ENCODE assay signal across 8 cellular contexts in genomic region chr11:46120711-46121327, GRCh38. TPM values are rescaled to one million over a fixed set of nuclear protein-coding genes. Genes with fewer than 3 reads are reported as not detected.
DNase-seq lines count a peak whose midpoint lies in the region; ATAC-seq and TF ChIP-seq lines count a peak whose summit lies in the region.

No MANE protein-coding gene starts in this region.

- H3K79me2 ChIP-seq in OCI-LY7 (ENCODE audit: insufficient read depth, low read depth, low read length) = peaks cover 43% of the 10 kb centered on the region

- H3K9me3 ChIP-seq in OCI-LY7 (ENCODE audit: low read length) (no peaks in the 10 kb centered on the region), right atrium auricular region (no peaks in the 10 kb centered on the region)

- peak overlapping the region; percentile 94 for H3K27ac Mint-ChIP-seq in activated naive CD8-positive, alpha-beta T cell treated with anti-CD3 and anti-CD28 coated beads, Interleukin-2, amount 50 U/mL, for 24 hours
- peak overlapping the region; percentile 98 for H3K27ac Mint-ChIP-seq in progenitor cell of endocrine pancreas

- BruUV-seq in OCI-LY7 (replicated peaks; lab: Mats Ljungman, UMichigan) = no TSS peak

- H2AFZ ChIP-seq in OCI-LY7 (ENCODE audit: low read length) = no peak overlapping the region; the same call in 1 of the 2 replicates

- H3K27ac ChIP-seq in OCI-LY7 (ENCODE audit: low read depth, low read length, poor library complexity, severe bottlenecking) (peak overlapping the region; percentile 86), right atrium auricular region (peak overlapping the region; percentile 96 to 97)

- no peaks in the 10 kb centered on the region for H3K27me3 Mint-ChIP-seq in activated naive CD8-positive, alpha-beta T cell treated with anti-CD3 and anti-CD28 coated beads, Interleukin-2, amount 50 U/mL, for 24 hours
- no peaks in the 10 kb centered on the region for H3K27me3 Mint-ChIP-seq in progenitor cell of endocrine pancreas

- peak; percentile 35 to 89 (median 79) for DNase-seq in NCI-H1417 (lab: John Stamatoyannopoulos, UW)
- DNase-seq in NCI-H1417 treated with DMSO at 0.1 percent for 48 hours (lab: John Stamatoyannopoulos, UW) = no peak
- peak; percentile 74 for DNase-seq in HS-5 (ENCODE audit: low read depth)
- peak; percentile 54 for DNase-seq in OCI-LY7 (ENCODE audit: low spot score)
- peak; percentile 26 for DNase-seq in activated naive CD8-positive, alpha-beta T cell treated with anti-CD3 and anti-CD28 coated beads, Interleukin-2, amount 50 U/mL, for 24 hours
- DNase-seq in right atrium auricular region (ENCODE audit: low spot score) = no peak
- DNase-seq in progenitor cell of endocrine pancreas (ENCODE audit: low spot score, unreplicated experiment) = no peak

- peak overlapping the region; percentile 64 for H3K4me2 ChIP-seq in OCI-LY7 (ENCODE audit: low read length)

- peak; percentile 10 for ATAC-seq in activated naive CD8-positive, alpha-beta T cell treated with anti-CD3 and anti-CD28 coated beads, Interleukin-2, amount 50 U/mL, for 24 hours
- no peak for ATAC-seq in GM19324 (IDR thresholded peaks at IDR 0.05; ENCODE audit: low FRiP score, unreplicated experiment)

- peaks cover 51% of the 10 kb centered on the region for H3K4me1 Mint-ChIP-seq in activated naive CD8-positive, alpha-beta T cell treated with anti-CD3 and anti-CD28 coated beads, Interleukin-2, amount 50 U/mL, for 24 hours
- H3K4me1 Mint-ChIP-seq in progenitor cell of endocrine pancreas (ENCODE audit: low read depth) = peaks cover 25% of the 10 kb centered on the region

- H3K9me2 ChIP-seq in OCI-LY7 (ENCODE audit: insufficient read depth, low read length) = no peaks in the 10 kb centered on the region

- intact Hi-C loops in OCI-LY7 (cut with micrococcal nuclease; ENCODE audit: unreplicated experiment) = loop anchor here (1.0 to 5.0 kb wide), 3 partner anchors 190 to 274 kb away; partner anchors contain the start of genes CRY2 and DGKZ

- H3K4me1 ChIP-seq in OCI-LY7 (ENCODE audit: insufficient read depth, low read length, poor library complexity, severe bottlenecking) (peaks cover 36% of the 10 kb centered on the region), right atrium auricular region (peaks cover 0 to 37% of the 10 kb centered on the region in 2 donors)

- POLR2A ChIA-PET in OCI-LY7 (lab: Charles Lee) = interaction anchor here (0.7 to 1.7 kb wide), 5 partner anchors 12 to 1042 kb away, joined by 3 to 9 read pairs (median 3); no protein-coding TSS in a partner anchor

- peak overlapping the region; percentile 71 for H3K4me3 ChIP-seq in OCI-LY7 (ENCODE audit: low read depth, low read length, poor library complexity, severe bottlenecking)
- peak overlapping the region; percentile 80 to 81 for H3K4me3 ChIP-seq in right atrium auricular region

- peaks cover 11% of the 10 kb centered on the region for H4K20me1 ChIP-seq in OCI-LY7 (ENCODE audit: insufficient read depth, low read length)

- no peaks in the 10 kb centered on the region for H3K36me3 ChIP-seq in OCI-LY7 (ENCODE audit: insufficient read depth, low read length)
- no peaks in the 10 kb centered on the region for H3K36me3 ChIP-seq in right atrium auricular region

- TF ChIP-seq CTCF in OCI-LY7 (conservative IDR thresholded peaks at IDR 0.05; ENCODE audit: low read length) = no peak
- TF ChIP-seq CTCF in right atrium auricular region (IDR thresholded peaks at IDR 0.05) = no peak
- TF ChIP-seq CTCF in progenitor cell of endocrine pancreas (IDR thresholded peaks at IDR 0.05; ENCODE audit: unreplicated experiment) = no peak

- no peaks in the 10 kb centered on the region for H3K9me3 Mint-ChIP-seq in activated naive CD8-positive, alpha-beta T cell treated with anti-CD3 and anti-CD28 coated beads, Interleukin-2, amount 50 U/mL, for 24 hours
- no peaks in the 10 kb centered on the region for H3K9me3 Mint-ChIP-seq in progenitor cell of endocrine pancreas (ENCODE audit: low read depth)

- CTCF ChIA-PET in OCI-LY7 (lab: Charles Lee; ENCODE audit: unreplicated experiment) = interaction anchor here (0.7 kb wide), 1 partner anchor 100 kb away, joined by 5 read pairs; no protein-coding TSS in a partner anchor

- H3K36me3 Mint-ChIP-seq in activated naive CD8-positive, alpha-beta T cell treated with anti-CD3 and anti-CD28 coated beads, Interleukin-2, amount 50 U/mL, for 24 hours (ENCODE audit: low read depth) = peaks cover 2% of the 10 kb centered on the region
- H3K36me3 Mint-ChIP-seq in progenitor cell of endocrine pancreas (ENCODE audit: insufficient read depth) = no peaks in the 10 kb centered on the region

- H3K27me3 ChIP-seq in right atrium auricular region = no peaks in the 10 kb centered on the region

- H3K4me3 Mint-ChIP-seq in activated naive CD8-positive, alpha-beta T cell treated with anti-CD3 and anti-CD28 coated beads, Interleukin-2, amount 50 U/mL, for 24 hours = peak overlapping the region; percentile 88
- peak overlapping the region; percentile 88 for H3K4me3 Mint-ChIP-seq in progenitor cell of endocrine pancreas (ENCODE audit: low read depth)

RNA-seq across cellular contexts. Expression of gene PHF21A, which starts 0.4 kb away (rescaled TPM):
- 22.3 and 23.1 TPM in 2 replicates for total RNA-seq in OCI-LY7 (2014; rRNA removed; shearing (Covaris generic))
- total RNA-seq in OCI-LY7 (2022) = 56.1 and 61.3 TPM in 2 replicates
- 10 to 100 TPM; 27.6 to 35.5 TPM for total RNA-seq in right atrium auricular region
- 65.5 and 70.1 TPM in 2 replicates for total RNA-seq in progenitor cell of endocrine pancreas

Comparison
In these comparisons a context has a peak if more than half of its experiments do, and no peak if none do; other contexts are left out.
1. DNase-seq: peak in NCI-H1417 (3 of 3), HS-5 (single experiment), OCI-LY7 (single experiment) and activated naive CD8-positive, alpha-beta T cell treated with anti-CD3 and anti-CD28 coated beads, Interleukin-2, amount 50 U/mL, for 24 hours (single experiment); none in NCI-H1417 treated with DMSO at 0.1 percent for 48 hours (single experiment), right atrium auricular region (single experiment) and progenitor cell of endocrine pancreas (single experiment).